ENCODE assay signal across 14 cellular contexts in the genomic region with DNA sequence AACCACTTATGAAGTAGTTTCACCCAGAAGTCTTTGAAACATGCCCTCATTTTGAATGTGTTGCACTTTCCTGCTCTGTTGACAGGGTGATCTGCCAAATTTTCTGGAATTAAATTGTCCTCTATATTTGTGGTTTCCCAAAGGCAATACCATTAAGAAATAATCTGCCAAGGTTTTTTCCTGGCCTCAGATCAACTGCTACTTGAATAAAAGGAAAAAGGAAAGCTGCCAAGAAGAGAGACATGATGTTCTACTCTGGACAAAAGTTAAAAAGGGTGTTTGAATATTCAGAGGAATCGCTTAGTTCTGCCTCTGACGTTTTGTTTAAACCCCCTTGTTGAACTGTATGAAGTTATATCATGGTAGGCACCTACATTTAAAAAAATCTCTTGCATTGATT. TPM values are rescaled to one million over a fixed set of nuclear protein-coding genes. Genes with fewer than 3 reads are reported as not detected.
DNase-seq lines count a peak whose midpoint lies in the region; ATAC-seq and TF ChIP-seq lines count a peak whose summit lies in the region.
"Had no signal": no experiment of that assay in that cellular context is flagged by ENCODE, and none has a peak within 500 bp of the region (broad histone marks: within the 10 kb centered on the region; RNA-seq: fewer than 3 reads in every experiment).

No MANE protein-coding gene starts in this region.

- peaks cover 71% of the 10 kb centered on the region for H3K4me1 Mint-ChIP-seq in activated CD4-positive, alpha-beta memory T cell treated with anti-CD3 and anti-CD28 coated beads for 36 hours (ENCODE audit: low read depth)
- peaks cover 6 to 15% of the 10 kb centered on the region in 2 donors for H3K4me1 Mint-ChIP-seq in stimulated activated naive B cell treated with anti-CD40 and anti-IgM and Interleukin-4, amounts not matched to agents 10 μg/mL and 1 μg/mL and 100 μg/mL, for 72 hours

- no peaks in the 10 kb centered on the region for H3K27me3 ChIP-seq in SK-N-SH (ENCODE audit: insufficient read depth)
- H3K27me3 ChIP-seq: neural progenitor cell had no signal

- no peak for DNase-seq in SK-N-SH
- no peak for DNase-seq in activated CD4-positive, alpha-beta memory T cell treated with anti-CD3 and anti-CD28 coated beads for 36 hours
- peak; percentile 54 for DNase-seq in fibroblast of gingiva (ENCODE audit: low read depth)
- no peak for DNase-seq in stimulated activated naive B cell treated with anti-CD40 and anti-IgM and Interleukin-4, amounts not matched to agents 10 μg/mL and 1 μg/mL and 100 μg/mL, for 72 hours
- no peak for DNase-seq in activated CD4-positive, CD25-positive, alpha-beta regulatory T cell (lab: John Stamatoyannopoulos, UW)
- DNase-seq: effector CD4-positive, alpha-beta T cell; Kasumi-1; T-helper 2 cell had no signal

- 67% methylated on average over 2 of the region's 2 CpGs for WGBS in SK-N-SH (ENCODE audit: low lambda C conversion rate)

- peak overlapping the region; percentile 39 for H3K27ac Mint-ChIP-seq in activated CD4-positive, alpha-beta memory T cell treated with anti-CD3 and anti-CD28 coated beads for 36 hours
- H3K27ac Mint-ChIP-seq in stimulated activated naive B cell treated with anti-CD40 and anti-IgM and Interleukin-4, amounts not matched to agents 10 μg/mL and 1 μg/mL and 100 μg/mL, for 72 hours: peak overlapping the region; percentile 56
- H3K27ac Mint-ChIP-seq: neural progenitor cell, type B pancreatic cell had no signal

- no peaks in the 10 kb centered on the region for H3F3A ChIP-seq in SK-N-SH (replicated peaks; ENCODE audit: insufficient read depth)

- H3K79me2 ChIP-seq in SK-N-SH (ENCODE audit: insufficient read depth): no peaks in the 10 kb centered on the region

- TF ChIP-seq RAD21 in SK-N-SH (IDR thresholded peaks at IDR 0.05; ENCODE audit: low read length): no peak

- H2AFZ ChIP-seq in SK-N-SH (ENCODE audit: low read depth): no peak overlapping the region
- H2AFZ ChIP-seq: neural progenitor cell had no signal

- TF ChIP-seq EP300 in SK-N-SH (IDR thresholded peaks at IDR 0.05; ENCODE audit: borderline replicate concordance in 1 of 2, low read depth in 1 of 2, low read length in 1 of 2): no peak

- H3K9me3 ChIP-seq in SK-N-SH: no peaks in the 10 kb centered on the region

- H3K36me3 ChIP-seq in SK-N-SH (replicated peaks in 1 of 2; ENCODE audit: control insufficient read depth in 1 of 2, insufficient read depth in 2 of 2, low read length in 1 of 2): no peaks in the 10 kb centered on the region
- H3K36me3 ChIP-seq: neural progenitor cell had no signal

- peaks cover 49% of the 10 kb centered on the region for H3K36me3 Mint-ChIP-seq in activated CD4-positive, alpha-beta memory T cell treated with anti-CD3 and anti-CD28 coated beads for 36 hours
- peaks cover 13 to 29% of the 10 kb centered on the region in 2 donors for H3K36me3 Mint-ChIP-seq in stimulated activated naive B cell treated with anti-CD40 and anti-IgM and Interleukin-4, amounts not matched to agents 10 μg/mL and 1 μg/mL and 100 μg/mL, for 72 hours
- H3K36me3 Mint-ChIP-seq: neural progenitor cell, type B pancreatic cell had no signal

- H3K4me1 ChIP-seq in SK-N-SH (ENCODE audit: control insufficient read depth in 1 of 2, insufficient read depth in 2 of 2, low read depth in 1 of 2, low read length in 1 of 2): peaks cover 0 to 12% of the 10 kb centered on the region in 2 experiments; a peak in 2 of 4 replicates
- H3K4me1 ChIP-seq: neural progenitor cell had no signal

- H3K4me3 ChIP-seq in SK-N-SH (ENCODE audit: low read depth in 2 of 2, low read length in 1 of 2): no peak overlapping the region
- H3K4me3 ChIP-seq: neural progenitor cell had no signal

- no peak overlapping the region for H3K4me2 ChIP-seq in SK-N-SH
- H3K4me2 ChIP-seq: neural progenitor cell had no signal

- H3K27me3 Mint-ChIP-seq in activated CD4-positive, alpha-beta memory T cell treated with anti-CD3 and anti-CD28 coated beads for 36 hours: no peaks in the 10 kb centered on the region
- H3K27me3 Mint-ChIP-seq in stimulated activated naive B cell treated with anti-CD40 and anti-IgM and Interleukin-4, amounts not matched to agents 10 μg/mL and 1 μg/mL and 100 μg/mL, for 72 hours: no peaks in the 10 kb centered on the region
- H3K27me3 Mint-ChIP-seq: type B pancreatic cell had no signal

- H3K4me3 Mint-ChIP-seq in activated CD4-positive, alpha-beta memory T cell treated with anti-CD3 and anti-CD28 coated beads for 36 hours: no peak overlapping the region
- H3K4me3 Mint-ChIP-seq in stimulated activated naive B cell treated with anti-CD40 and anti-IgM and Interleukin-4, amounts not matched to agents 10 μg/mL and 1 μg/mL and 100 μg/mL, for 72 hours: no peak overlapping the region
- H3K4me3 Mint-ChIP-seq: neural progenitor cell, type B pancreatic cell had no signal

- POLR2A ChIA-PET in SK-N-SH (lab: Yijun Ruan, JAX): no interaction called here
- POLR2A ChIA-PET in activated CD4-positive, alpha-beta memory T cell treated with anti-CD3 and anti-CD28 coated beads for 36 hours (lab: Charles Lee): no interaction called here

- H3K27ac ChIP-seq in SK-N-SH (ENCODE audit: low read depth in 2 of 2, low read length in 1 of 2): no peak overlapping the region
- H3K27ac ChIP-seq: neural progenitor cell had no signal

- no peaks in the 10 kb centered on the region for H3K9me3 Mint-ChIP-seq in activated CD4-positive, alpha-beta memory T cell treated with anti-CD3 and anti-CD28 coated beads for 36 hours
- no peaks in the 10 kb centered on the region for H3K9me3 Mint-ChIP-seq in stimulated activated naive B cell treated with anti-CD40 and anti-IgM and Interleukin-4, amounts not matched to agents 10 μg/mL and 1 μg/mL and 100 μg/mL, for 72 hours
- H3K9me3 Mint-ChIP-seq: neural progenitor cell, type B pancreatic cell had no signal

- H3K9ac ChIP-seq in SK-N-SH: no peak overlapping the region
- H3K9ac ChIP-seq: neural progenitor cell had no signal

- H3K9me2 ChIP-seq in SK-N-SH: no peaks in the 10 kb centered on the region

- CTCF ChIA-PET in SK-N-SH (lab: Yijun Ruan, JAX): no interaction called here
- CTCF ChIA-PET in activated CD4-positive, alpha-beta memory T cell treated with anti-CD3 and anti-CD28 coated beads for 36 hours (lab: Charles Lee): interaction anchor here (1.0 to 1.7 kb wide), 2 partner anchors 156 to 182 kb away, joined by 3 to 5 read pairs; no protein-coding TSS in a partner anchor

- H4K20me1 ChIP-seq in SK-N-SH (ENCODE audit: insufficient read depth): no peaks in the 10 kb centered on the region

- intact Hi-C loops in activated CD4-positive, alpha-beta memory T cell treated with anti-CD3 and anti-CD28 coated beads for 36 hours (cut with micrococcal nuclease): no loop called here

- TF ChIP-seq CTCF in SK-N-SH (IDR thresholded peaks at IDR 0.05): no peak

- ATAC-seq in SK-N-SH treated with all-trans-retinoic acid at 6 μM for 48 hours (no peak), HG02759 (IDR thresholded peaks at IDR 0.05; ENCODE audit: unreplicated experiment) (no peak), HG03378 (IDR thresholded peaks at IDR 0.05; ENCODE audit: unreplicated experiment) (no peak)
- no peak for ATAC-seq in stimulated activated naive B cell treated with anti-CD40 and anti-IgM and Interleukin-4, amounts not matched to agents 10 μg/mL and 1 μg/mL and 100 μg/mL, for 72 hours (replicated peaks)

TF ChIP-seq in SK-N-SH treated with all-trans-retinoic acid at 6 μM for 48 hours, 23 proteins besides CTCF, POLR2A, EP300 and RAD21:
- TF ChIP-seq BACH2 (CRISPR knock-in tag; IDR thresholded peaks at IDR 0.05; ENCODE audit: borderline replicate concordance): no peak
- peak; percentile 32; the same call in 1 of the 2 replicates for TF ChIP-seq ISL1 (CRISPR knock-in tag; IDR thresholded peaks at IDR 0.05)
- TF ChIP-seq TCF4 (CRISPR knock-in tag; IDR thresholded peaks at IDR 0.05; ENCODE audit: borderline replicate concordance): no peak

TF ChIP-seq in SK-N-SH, 30 proteins besides CTCF, POLR2A, EP300 and RAD21:
- TF ChIP-seq NFIC (IDR thresholded peaks at IDR 0.05; ENCODE audit: borderline replicate concordance) (no peak), IRF3 (IDR thresholded peaks at IDR 0.05; ENCODE audit: low read depth, low read length) (no peak), GATA2 (CRISPR knock-in tag; IDR thresholded peaks at IDR 0.05) (no peak), USF1 (IDR thresholded peaks at IDR 0.05; ENCODE audit: borderline replicate concordance, low read depth) (no peak), TCF12 (IDR thresholded peaks at IDR 0.05) (no peak), SMC3 (IDR thresholded peaks at IDR 0.05; ENCODE audit: low read depth, low read length) (no peak), NRF1 (IDR thresholded peaks at IDR 0.05; ENCODE audit: low read depth, low read length) (no peak), FOSL2 (IDR thresholded peaks at IDR 0.05; ENCODE audit: borderline replicate concordance, low read depth) (no peak)

RNA-seq across cellular contexts. Expression of gene ARMH2, which starts 37.4 kb away (rescaled TPM):
- polyA plus RNA-seq in SK-N-SH (2012; rRNA removed): not detected in 2 replicates
- polyA plus RNA-seq in SK-N-SH (2012; cell fraction: cytosol; rRNA removed): not detected in 2 replicates
- polyA plus RNA-seq in SK-N-SH (2012; cell fraction: nucleus; rRNA removed): not detected in 2 replicates
- total RNA-seq in activated CD4-positive, alpha-beta memory T cell treated with anti-CD3 and anti-CD28 coated beads for 36 hours: not detected
- total RNA-seq: glomerular endothelial cell had no signal
